In the genomic region with DNA sequence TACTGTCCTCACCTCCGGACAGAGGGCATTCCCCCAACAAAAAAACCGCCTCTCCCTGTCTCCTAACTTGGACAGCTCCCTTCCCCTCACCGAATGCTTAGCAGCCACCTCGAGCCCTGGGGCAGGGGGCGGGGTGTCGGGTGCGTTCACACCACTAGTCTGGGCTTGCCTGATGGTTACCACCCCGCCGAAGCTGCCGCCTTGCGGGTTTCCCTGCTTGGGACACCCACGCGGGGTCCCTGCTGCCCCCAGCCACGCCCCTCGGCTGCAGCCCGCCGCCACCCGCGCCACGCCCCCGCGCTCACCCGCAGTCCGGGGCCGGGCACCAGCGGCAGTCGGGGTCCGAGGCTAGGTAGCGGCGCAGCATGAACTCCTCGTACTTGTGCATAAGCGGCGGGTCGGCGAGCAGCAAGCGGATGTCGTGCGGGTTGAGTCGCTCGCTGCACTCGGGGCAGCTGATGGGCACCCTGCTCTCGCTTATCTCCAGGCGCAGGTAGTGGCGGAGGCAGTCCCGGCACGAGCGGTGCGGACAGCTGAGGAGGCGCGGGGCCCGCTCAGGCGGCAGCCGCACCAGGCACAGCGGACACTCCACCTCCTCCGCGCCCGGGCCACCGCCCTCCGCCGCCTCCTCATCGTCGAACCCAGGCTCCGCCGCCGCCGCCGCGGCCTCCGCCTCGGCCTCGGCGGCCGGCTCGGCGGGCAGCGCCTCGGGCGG, we compare ENCODE assay signal across 8 cellular contexts. TPM values are rescaled to one million over a fixed set of nuclear protein-coding genes. Genes with fewer than 3 reads are reported as not detected.
A peak's percentile ranks its signal among the peaks of the same experiment; 100 is the strongest.
DNase-seq lines count a peak whose midpoint lies in the region; ATAC-seq and TF ChIP-seq lines count a peak whose summit lies in the region.

No MANE protein-coding gene starts in this region.

- POLR2A ChIA-PET in activated naive CD8-positive, alpha-beta T cell treated with anti-CD3 and anti-CD28 coated beads, Interleukin-2, amount 10 ng/mL, durations not matched to agents 7 days and 5 days (lab: Charles Lee) = interaction anchor here (0.7 to 3.3 kb wide), 9 partner anchors 8 to 331 kb away, joined by 3 to 36 read pairs (median 7); no protein-coding TSS in a partner anchor

- TF ChIP-seq POLR2A in vagina (IDR thresholded peaks at IDR 0.05) = no peak

- H3K9me3 ChIP-seq in left ventricle myocardium inferior (replicated peaks) = no peaks in the 10 kb centered on the region
- no peaks in the 10 kb centered on the region for H3K9me3 ChIP-seq in vagina

- H3K36me3 ChIP-seq in left ventricle myocardium inferior (no peaks in the 10 kb centered on the region), vagina (no peaks in the 10 kb centered on the region)

- no peaks in the 10 kb centered on the region for H3K9me3 Mint-ChIP-seq in activated naive CD8-positive, alpha-beta T cell treated with anti-CD3 and anti-CD28 coated beads, Interleukin-2, amount 10 ng/mL, durations not matched to agents 7 days and 5 days

- ATAC-seq in GM19397 (IDR thresholded peaks at IDR 0.05; ENCODE audit: unreplicated experiment) = peak; percentile 18
- ATAC-seq in SK-N-SH treated with all-trans-retinoic acid at 6 μM for 48 hours = peak; percentile 37
- ATAC-seq in activated naive CD8-positive, alpha-beta T cell treated with anti-CD3 and anti-CD28 coated beads, Interleukin-2, amount 10 ng/mL, durations not matched to agents 7 days and 5 days (ENCODE audit: low read depth) = peak; percentile 31

- H3K27me3 Mint-ChIP-seq in activated naive CD8-positive, alpha-beta T cell treated with anti-CD3 and anti-CD28 coated beads, Interleukin-2, amount 10 ng/mL, durations not matched to agents 7 days and 5 days = peaks cover 11% of the 10 kb centered on the region

- peak overlapping the region; percentile 79 for H3K27ac Mint-ChIP-seq in activated naive CD8-positive, alpha-beta T cell treated with anti-CD3 and anti-CD28 coated beads, Interleukin-2, amount 10 ng/mL, durations not matched to agents 7 days and 5 days

- no peaks in the 10 kb centered on the region for H3K27me3 ChIP-seq in left ventricle myocardium inferior (ENCODE audit: low read depth)
- H3K27me3 ChIP-seq in vagina = no peaks in the 10 kb centered on the region

- H3K27ac ChIP-seq in C4-2B (peak overlapping the region; percentile 74), left ventricle myocardium inferior (replicated peaks) (peak overlapping the region; percentile 97), vagina (peak overlapping the region; percentile 92)

- H3K4me3 ChIP-seq in left ventricle myocardium inferior (peak overlapping the region; percentile 98), vagina (peak overlapping the region; percentile 96 to 99)

- intact Hi-C loops in left ventricle myocardium inferior (cut with micrococcal nuclease) (no loop called here), vagina (cut with DNase I) (no loop called here)

- TF ChIP-seq CTCF in C4-2B (conservative IDR thresholded peaks at IDR 0.05) (no peak), left ventricle myocardium inferior (IDR thresholded peaks at IDR 0.05; ENCODE audit: borderline replicate concordance) (peak; percentile 15), vagina (IDR thresholded peaks at IDR 0.05) (peak in 1 of 3 experiments; percentile 15)

- H3K36me3 Mint-ChIP-seq in activated naive CD8-positive, alpha-beta T cell treated with anti-CD3 and anti-CD28 coated beads, Interleukin-2, amount 10 ng/mL, durations not matched to agents 7 days and 5 days = peaks cover 4% of the 10 kb centered on the region

- H3K4me1 Mint-ChIP-seq in activated naive CD8-positive, alpha-beta T cell treated with anti-CD3 and anti-CD28 coated beads, Interleukin-2, amount 10 ng/mL, durations not matched to agents 7 days and 5 days = peaks cover 26% of the 10 kb centered on the region

- H3K4me3 Mint-ChIP-seq in activated naive CD8-positive, alpha-beta T cell treated with anti-CD3 and anti-CD28 coated beads, Interleukin-2, amount 10 ng/mL, durations not matched to agents 7 days and 5 days = peak overlapping the region; percentile 85

- DNase-seq in HT-29 (ENCODE audit: low spot score) = peak; percentile 48
- peak; percentile 75 for DNase-seq in activated naive CD8-positive, alpha-beta T cell treated with anti-CD3 and anti-CD28 coated beads, Interleukin-2, amount 10 ng/mL, durations not matched to agents 7 days and 5 days
- peak; percentile 51 for DNase-seq in left ventricle myocardium inferior
- DNase-seq in retina = peak; percentile 81
- no peak for DNase-seq in vagina (ENCODE audit: extremely low spot score in 2 of 2)

- H3K4me1 ChIP-seq in left ventricle myocardium inferior = peaks cover 43% of the 10 kb centered on the region
- H3K4me1 ChIP-seq in vagina = peaks cover 34% of the 10 kb centered on the region

TF ChIP-seq in SK-N-SH treated with all-trans-retinoic acid at 6 μM for 48 hours, 23 proteins besides CTCF, POLR2A, EP300 and RAD21:
- TF ChIP-seq ZFP30 (CRISPR knock-in tag; IDR thresholded peaks at IDR 0.05) (no peak), ZFP3 (CRISPR knock-in tag; IDR thresholded peaks at IDR 0.05) (no peak), ZC3H10 (CRISPR knock-in tag; IDR thresholded peaks at IDR 0.05) (no peak), ESRRG (CRISPR knock-in tag; IDR thresholded peaks at IDR 0.05) (no peak), RARB (CRISPR knock-in tag; IDR thresholded peaks at IDR 0.05) (no peak), SNAI2 (CRISPR knock-in tag; IDR thresholded peaks at IDR 0.05) (no peak), TOX (CRISPR knock-in tag; IDR thresholded peaks at IDR 0.05; ENCODE audit: borderline replicate concordance) (no peak), PATZ1 (CRISPR knock-in tag; IDR thresholded peaks at IDR 0.05; ENCODE audit: borderline replicate concordance) (no peak), ZNF8 (CRISPR knock-in tag; IDR thresholded peaks at IDR 0.05) (no peak), ARNTL (CRISPR knock-in tag; IDR thresholded peaks at IDR 0.05; ENCODE audit: borderline replicate concordance, low read depth) (no peak), GLIS3 (CRISPR knock-in tag; IDR thresholded peaks at IDR 0.05) (no peak), PPARA (CRISPR knock-in tag; IDR thresholded peaks at IDR 0.05; ENCODE audit: borderline replicate concordance) (no peak), OSR1 (CRISPR knock-in tag; IDR thresholded peaks at IDR 0.05) (no peak), ISL1 (CRISPR knock-in tag; IDR thresholded peaks at IDR 0.05) (no peak), CSDC2 (CRISPR knock-in tag; IDR thresholded peaks at IDR 0.05) (no peak), BACH2 (CRISPR knock-in tag; IDR thresholded peaks at IDR 0.05; ENCODE audit: borderline replicate concordance) (no peak)
- TF ChIP-seq, protein P1, sequence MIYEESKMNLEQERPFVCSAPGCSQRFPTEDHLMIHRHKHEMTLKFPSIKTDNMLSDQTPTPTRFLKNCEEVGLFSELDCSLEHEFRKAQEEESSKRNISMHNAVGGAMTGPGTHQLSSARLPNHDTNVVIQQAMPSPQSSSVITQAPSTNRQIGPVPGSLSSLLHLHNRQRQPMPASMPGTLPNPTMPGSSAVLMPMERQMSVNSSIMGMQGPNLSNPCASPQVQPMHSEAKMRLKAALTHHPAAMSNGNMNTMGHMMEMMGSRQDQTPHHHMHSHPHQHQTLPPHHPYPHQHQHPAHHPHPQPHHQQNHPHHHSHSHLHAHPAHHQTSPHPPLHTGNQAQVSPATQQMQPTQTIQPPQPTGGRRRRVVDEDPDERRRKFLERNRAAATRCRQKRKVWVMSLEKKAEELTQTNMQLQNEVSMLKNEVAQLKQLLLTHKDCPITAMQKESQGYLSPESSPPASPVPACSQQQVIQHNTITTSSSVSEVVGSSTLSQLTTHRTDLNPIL (CRISPR knock-in tag; IDR thresholded peaks at IDR 0.05; ENCODE audit: low read depth) = no peak

RNA-seq across cellular contexts. Expression of gene RNF19B, which starts 0.7 kb away (rescaled TPM):
- 15.8 and 19.2 TPM in 2 replicates for total RNA-seq in HT-29 (2014; rRNA removed; shearing (Covaris generic))
- 10 to 100 TPM; 21.6 to 22.4 TPM for total RNA-seq in activated naive CD8-positive, alpha-beta T cell treated with anti-CD3 and anti-CD28 coated beads, Interleukin-2, amount 10 ng/mL, durations not matched to agents 7 days and 5 days
- total RNA-seq in left ventricle myocardium inferior (15.4 TPM), vagina (24.6 TPM)

Comparison
In these comparisons a context has a peak if more than half of its experiments do, and no peak if none do; other contexts are left out.
1. DNase-seq: peak in HT-29 (single experiment), activated naive CD8-positive, alpha-beta T cell treated with anti-CD3 and anti-CD28 coated beads, Interleukin-2, amount 10 ng/mL, durations not matched to agents 7 days and 5 days (single experiment), left ventricle myocardium inferior (single experiment) and retina (single experiment); none in vagina (0 of 2).
2. Peak in every context shown above with its lines, with median percentiles within 50 percentile points of each other: H3K27ac ChIP-seq and ATAC-seq.